ENCODE assay signal across 23 cellular contexts in genomic region chr5:75507841-75508240, GRCh38.
"Had no signal": no experiment of that assay in that cellular context is flagged by ENCODE, and none has a peak within 500 bp of the region (broad histone marks: within the 10 kb centered on the region; RNA-seq: fewer than 3 reads in every experiment).

No MANE protein-coding gene starts in this region.

- H3K9me3 ChIP-seq: esophagus muscularis mucosa, gastrocnemius medialis, ovary, right atrium auricular region, stomach, thoracic aorta, transverse colon had no signal

- FAIRE-seq: endometrium, islet of Langerhans, small intestine had no signal

- H3K4me3 Mint-ChIP-seq: nephron progenitor cell had no signal

- H3K36me3 ChIP-seq: gastrocnemius medialis, ovary, right atrium auricular region, transverse colon had no signal

- H3K27me3 Mint-ChIP-seq: naive B cell had no signal

- H3K4me3 ChIP-seq: dorsolateral prefrontal cortex, esophagus muscularis mucosa, gastrocnemius medialis, heart right ventricle, ovary, right atrium auricular region, stomach, thoracic aorta, transverse colon had no signal

- H3K27ac Mint-ChIP-seq: nephron progenitor cell had no signal

- H3K27me3 ChIP-seq: dorsolateral prefrontal cortex, esophagus muscularis mucosa, gastrocnemius medialis, heart right ventricle, ovary, right atrium auricular region, stomach, transverse colon had no signal

- ATAC-seq: gastrocnemius medialis, heart right ventricle had no signal

- DNase-seq: cortex of kidney; dorsolateral prefrontal cortex; effector CD8-positive, alpha-beta T cell; gastrocnemius medialis; heart right ventricle; hypothalamus; kidney glomerular epithelial cell; mesendoderm; naive B cell; nephron progenitor cell; ovary; small intestine; stimulated activated CD4-positive, alpha-beta T cell treated with anti-CD3 and anti-CD28 coated beads, Interleukin-12 subunit alpha, Interleukin-12 subunit beta, amount 100 ng/mL, for 4 hours; stimulated activated naive CD4-positive, alpha-beta T cell; stomach; substantia nigra; transverse colon had no signal

- H3K27ac ChIP-seq: dorsolateral prefrontal cortex, epithelial cell of prostate, esophagus muscularis mucosa, gastrocnemius medialis, heart right ventricle, ovary, right atrium auricular region, stomach, thoracic aorta, transverse colon had no signal
